ENCODE assay signal across 2 cellular contexts in genomic region chr4:148116971-148117370, GRCh38.
TF ChIP-seq lines count a peak whose summit lies in the region.

No MANE protein-coding gene starts in this region.

TF ChIP-seq in SK-N-SH treated with all-trans-retinoic acid at 6 μM for 48 hours, 23 proteins besides CTCF, POLR2A, EP300 and RAD21:
- no peak for TF ChIP-seq ARNTL (CRISPR knock-in tag; IDR thresholded peaks at IDR 0.05; ENCODE audit: borderline replicate concordance, low read depth)

TF ChIP-seq in SK-N-SH, 30 proteins besides CTCF, POLR2A, EP300 and RAD21:
- TF ChIP-seq RCOR1 (IDR thresholded peaks at IDR 0.05; ENCODE audit: low read length) = no peak
- no peak for TF ChIP-seq GATA2 (CRISPR knock-in tag; IDR thresholded peaks at IDR 0.05)
- TF ChIP-seq EZH2phosphoT487 (IDR thresholded peaks at IDR 0.05; ENCODE audit: borderline replicate concordance, low read depth) = no peak
TF ChIP-seq in SK-N-SH: peak in this region for 0.
